In the genomic region with DNA sequence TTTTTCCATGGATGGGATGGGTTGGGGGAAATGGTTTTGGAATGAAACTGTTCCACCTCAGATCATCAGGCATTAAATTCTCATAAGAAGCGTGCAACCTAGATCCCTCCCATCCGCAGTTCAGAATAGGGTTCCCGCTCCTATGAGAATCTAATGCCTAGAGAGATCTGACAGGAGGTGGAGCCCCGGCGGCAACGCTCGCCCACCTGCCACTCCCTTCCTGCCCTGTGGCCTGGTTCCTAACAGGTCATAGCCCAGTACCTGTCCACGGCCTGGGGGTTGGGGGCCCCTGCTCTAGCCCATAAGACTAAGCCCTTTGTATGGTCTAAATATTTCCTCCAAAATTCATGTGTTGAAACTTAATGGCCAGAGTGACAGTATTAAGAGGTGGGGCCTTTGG, we compare ENCODE assay signal across 2 cellular contexts.
TF ChIP-seq lines count a peak whose summit lies in the region.

No MANE protein-coding gene starts in this region.

TF ChIP-seq in GM23338, 12 proteins besides CTCF, POLR2A, EP300 and RAD21:
- TF ChIP-seq, protein P1, sequence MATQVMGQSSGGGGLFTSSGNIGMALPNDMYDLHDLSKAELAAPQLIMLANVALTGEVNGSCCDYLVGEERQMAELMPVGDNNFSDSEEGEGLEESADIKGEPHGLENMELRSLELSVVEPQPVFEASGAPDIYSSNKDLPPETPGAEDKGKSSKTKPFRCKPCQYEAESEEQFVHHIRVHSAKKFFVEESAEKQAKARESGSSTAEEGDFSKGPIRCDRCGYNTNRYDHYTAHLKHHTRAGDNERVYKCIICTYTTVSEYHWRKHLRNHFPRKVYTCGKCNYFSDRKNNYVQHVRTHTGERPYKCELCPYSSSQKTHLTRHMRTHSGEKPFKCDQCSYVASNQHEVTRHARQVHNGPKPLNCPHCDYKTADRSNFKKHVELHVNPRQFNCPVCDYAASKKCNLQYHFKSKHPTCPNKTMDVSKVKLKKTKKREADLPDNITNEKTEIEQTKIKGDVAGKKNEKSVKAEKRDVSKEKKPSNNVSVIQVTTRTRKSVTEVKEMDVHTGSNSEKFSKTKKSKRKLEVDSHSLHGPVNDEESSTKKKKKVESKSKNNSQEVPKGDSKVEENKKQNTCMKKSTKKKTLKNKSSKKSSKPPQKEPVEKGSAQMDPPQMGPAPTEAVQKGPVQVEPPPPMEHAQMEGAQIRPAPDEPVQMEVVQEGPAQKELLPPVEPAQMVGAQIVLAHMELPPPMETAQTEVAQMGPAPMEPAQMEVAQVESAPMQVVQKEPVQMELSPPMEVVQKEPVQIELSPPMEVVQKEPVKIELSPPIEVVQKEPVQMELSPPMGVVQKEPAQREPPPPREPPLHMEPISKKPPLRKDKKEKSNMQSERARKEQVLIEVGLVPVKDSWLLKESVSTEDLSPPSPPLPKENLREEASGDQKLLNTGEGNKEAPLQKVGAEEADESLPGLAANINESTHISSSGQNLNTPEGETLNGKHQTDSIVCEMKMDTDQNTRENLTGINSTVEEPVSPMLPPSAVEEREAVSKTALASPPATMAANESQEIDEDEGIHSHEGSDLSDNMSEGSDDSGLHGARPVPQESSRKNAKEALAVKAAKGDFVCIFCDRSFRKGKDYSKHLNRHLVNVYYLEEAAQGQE (IDR thresholded peaks at IDR 0.05; ENCODE audit: unreplicated experiment), result no peak
- TF ChIP-seq EZH2phosphoT487 (IDR thresholded peaks at IDR 0.05; ENCODE audit: unreplicated experiment), result no peak
- TF ChIP-seq, protein P2, sequence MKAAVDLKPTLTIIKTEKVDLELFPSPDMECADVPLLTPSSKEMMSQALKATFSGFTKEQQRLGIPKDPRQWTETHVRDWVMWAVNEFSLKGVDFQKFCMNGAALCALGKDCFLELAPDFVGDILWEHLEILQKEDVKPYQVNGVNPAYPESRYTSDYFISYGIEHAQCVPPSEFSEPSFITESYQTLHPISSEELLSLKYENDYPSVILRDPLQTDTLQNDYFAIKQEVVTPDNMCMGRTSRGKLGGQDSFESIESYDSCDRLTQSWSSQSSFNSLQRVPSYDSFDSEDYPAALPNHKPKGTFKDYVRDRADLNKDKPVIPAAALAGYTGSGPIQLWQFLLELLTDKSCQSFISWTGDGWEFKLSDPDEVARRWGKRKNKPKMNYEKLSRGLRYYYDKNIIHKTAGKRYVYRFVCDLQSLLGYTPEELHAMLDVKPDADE (IDR thresholded peaks at IDR 0.05), result no peak
- TF ChIP-seq ZNF331 (CRISPR knock-in tag; IDR thresholded peaks at IDR 0.05; ENCODE audit: low read depth), result no peak
- TF ChIP-seq CREB1 (CRISPR knock-in tag; IDR thresholded peaks at IDR 0.05; ENCODE audit: low read depth), result no peak
- TF ChIP-seq, protein P3, sequence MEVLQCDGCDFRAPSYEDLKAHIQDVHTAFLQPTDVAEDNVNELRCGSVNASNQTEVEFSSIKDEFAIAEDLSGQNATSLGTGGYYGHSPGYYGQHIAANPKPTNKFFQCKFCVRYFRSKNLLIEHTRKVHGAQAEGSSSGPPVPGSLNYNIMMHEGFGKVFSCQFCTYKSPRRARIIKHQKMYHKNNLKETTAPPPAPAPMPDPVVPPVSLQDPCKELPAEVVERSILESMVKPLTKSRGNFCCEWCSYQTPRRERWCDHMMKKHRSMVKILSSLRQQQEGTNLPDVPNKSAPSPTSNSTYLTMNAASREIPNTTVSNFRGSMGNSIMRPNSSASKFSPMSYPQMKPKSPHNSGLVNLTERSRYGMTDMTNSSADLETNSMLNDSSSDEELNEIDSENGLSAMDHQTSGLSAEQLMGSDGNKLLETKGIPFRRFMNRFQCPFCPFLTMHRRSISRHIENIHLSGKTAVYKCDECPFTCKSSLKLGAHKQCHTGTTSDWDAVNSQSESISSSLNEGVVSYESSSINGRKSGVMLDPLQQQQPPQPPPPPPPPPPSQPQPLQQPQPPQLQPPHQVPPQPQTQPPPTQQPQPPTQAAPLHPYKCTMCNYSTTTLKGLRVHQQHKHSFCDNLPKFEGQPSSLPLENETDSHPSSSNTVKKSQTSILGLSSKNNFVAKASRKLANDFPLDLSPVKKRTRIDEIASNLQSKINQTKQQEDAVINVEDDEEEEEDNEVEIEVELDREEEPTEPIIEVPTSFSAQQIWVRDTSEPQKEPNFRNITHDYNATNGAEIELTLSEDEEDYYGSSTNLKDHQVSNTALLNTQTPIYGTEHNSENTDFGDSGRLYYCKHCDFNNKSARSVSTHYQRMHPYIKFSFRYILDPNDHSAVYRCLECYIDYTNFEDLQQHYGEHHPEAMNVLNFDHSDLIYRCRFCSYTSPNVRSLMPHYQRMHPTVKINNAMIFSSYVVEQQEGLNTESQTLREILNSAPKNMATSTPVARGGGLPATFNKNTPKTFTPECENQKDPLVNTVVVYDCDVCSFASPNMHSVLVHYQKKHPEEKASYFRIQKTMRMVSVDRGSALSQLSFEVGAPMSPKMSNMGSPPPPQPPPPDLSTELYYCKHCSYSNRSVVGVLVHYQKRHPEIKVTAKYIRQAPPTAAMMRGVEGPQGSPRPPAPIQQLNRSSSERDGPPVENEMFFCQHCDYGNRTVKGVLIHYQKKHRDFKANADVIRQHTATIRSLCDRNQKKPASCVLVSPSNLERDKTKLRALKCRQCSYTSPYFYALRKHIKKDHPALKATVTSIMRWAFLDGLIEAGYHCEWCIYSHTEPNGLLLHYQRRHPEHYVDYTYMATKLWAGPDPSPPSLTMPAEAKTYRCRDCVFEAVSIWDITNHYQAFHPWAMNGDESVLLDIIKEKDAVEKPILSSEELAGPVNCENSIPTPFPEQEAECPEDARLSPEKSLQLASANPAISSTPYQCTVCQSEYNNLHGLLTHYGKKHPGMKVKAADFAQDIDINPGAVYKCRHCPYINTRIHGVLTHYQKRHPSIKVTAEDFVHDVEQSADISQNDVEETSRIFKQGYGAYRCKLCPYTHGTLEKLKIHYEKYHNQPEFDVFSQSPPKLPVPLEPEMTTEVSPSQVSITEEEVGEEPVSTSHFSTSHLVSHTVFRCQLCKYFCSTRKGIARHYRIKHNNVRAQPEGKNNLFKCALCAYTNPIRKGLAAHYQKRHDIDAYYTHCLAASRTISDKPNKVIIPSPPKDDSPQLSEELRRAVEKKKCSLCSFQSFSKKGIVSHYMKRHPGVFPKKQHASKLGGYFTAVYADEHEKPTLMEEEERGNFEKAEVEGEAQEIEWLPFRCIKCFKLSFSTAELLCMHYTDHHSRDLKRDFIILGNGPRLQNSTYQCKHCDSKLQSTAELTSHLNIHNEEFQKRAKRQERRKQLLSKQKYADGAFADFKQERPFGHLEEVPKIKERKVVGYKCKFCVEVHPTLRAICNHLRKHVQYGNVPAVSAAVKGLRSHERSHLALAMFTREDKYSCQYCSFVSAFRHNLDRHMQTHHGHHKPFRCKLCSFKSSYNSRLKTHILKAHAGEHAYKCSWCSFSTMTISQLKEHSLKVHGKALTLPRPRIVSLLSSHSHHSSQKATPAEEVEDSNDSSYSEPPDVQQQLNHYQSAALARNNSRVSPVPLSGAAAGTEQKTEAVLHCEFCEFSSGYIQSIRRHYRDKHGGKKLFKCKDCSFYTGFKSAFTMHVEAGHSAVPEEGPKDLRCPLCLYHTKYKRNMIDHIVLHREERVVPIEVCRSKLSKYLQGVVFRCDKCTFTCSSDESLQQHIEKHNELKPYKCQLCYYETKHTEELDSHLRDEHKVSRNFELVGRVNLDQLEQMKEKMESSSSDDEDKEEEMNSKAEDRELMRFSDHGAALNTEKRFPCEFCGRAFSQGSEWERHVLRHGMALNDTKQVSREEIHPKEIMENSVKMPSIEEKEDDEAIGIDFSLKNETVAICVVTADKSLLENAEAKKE (CRISPR knock-in tag; IDR thresholded peaks at IDR 0.05), result no peak
- TF ChIP-seq EZH2 (IDR thresholded peaks at IDR 0.05; ENCODE audit: low read depth, unreplicated experiment), result no peak
- no peak for TF ChIP-seq JUNB (IDR thresholded peaks at IDR 0.05; ENCODE audit: unreplicated experiment)
- no peak for TF ChIP-seq ZNF114 (CRISPR knock-in tag; IDR thresholded peaks at IDR 0.05)
- no peak for TF ChIP-seq STAT1 (IDR thresholded peaks at IDR 0.05; ENCODE audit: unreplicated experiment)
TF ChIP-seq in GM23338: peak in this region for 0.

TF ChIP-seq in HepG2, 621 proteins besides CTCF, POLR2A, EP300 and RAD21:
- no peak for TF ChIP-seq ZNF10 (CRISPR knock-in tag; IDR thresholded peaks at IDR 0.05; ENCODE audit: borderline replicate concordance, low read depth)
- TF ChIP-seq ZNF720 (CRISPR knock-in tag; IDR thresholded peaks at IDR 0.05), result no peak
